Comparison of ENCODE assay signal across 19 cellular contexts in genomic region chr22:20282901-20283673, GRCh38. TPM values are rescaled to one million over a fixed set of nuclear protein-coding genes. Genes with fewer than 3 reads are reported as not detected.
DNase-seq lines count a peak whose midpoint lies in the region; ATAC-seq and TF ChIP-seq lines count a peak whose summit lies in the region.
"Had no signal": no experiment of that assay in that cellular context is flagged by ENCODE, and none has a peak within 500 bp of the region (broad histone marks: within the 10 kb centered on the region; RNA-seq: fewer than 3 reads in every experiment).

No MANE protein-coding gene starts in this region.

- H3K36me3 ChIP-seq in IMR-90 (ENCODE audit: control insufficient read depth, insufficient read depth, low read length) (no peaks in the 10 kb centered on the region), SK-N-MC (ENCODE audit: insufficient read depth, low read length) (no peaks in the 10 kb centered on the region), neural progenitor cell (no peaks in the 10 kb centered on the region), trophoblast cell (ENCODE audit: control insufficient read depth in 1 of 2, insufficient read depth in 2 of 2, low read length in 2 of 2) (no peaks in the 10 kb centered on the region), MM.1S (replicated peaks; ENCODE audit: insufficient read depth, low read length) (no peaks in the 10 kb centered on the region)

- H2BK120ac ChIP-seq in IMR-90 (ENCODE audit: low read depth, low read length) (no peak overlapping the region), trophoblast cell (ENCODE audit: insufficient read depth, low read length, poor library complexity) (no peak overlapping the region)

- H3K14ac ChIP-seq in IMR-90 (replicated peaks; ENCODE audit: low read depth, low read length) (no peak overlapping the region), trophoblast cell (ENCODE audit: low read length) (no peak overlapping the region)

- no peak for TF ChIP-seq CTCF in IMR-90 (conservative IDR thresholded peaks at IDR 0.05; ENCODE audit: low read depth, low read length)
- TF ChIP-seq CTCF in neural progenitor cell (IDR thresholded peaks at IDR 0.05), result no peak
- TF ChIP-seq CTCF in MM.1S (IDR thresholded peaks at IDR 0.05; ENCODE audit: low read length), result no peak

- H2AK5ac ChIP-seq in IMR-90 (ENCODE audit: low read depth, low read length), result no peak overlapping the region
- no peak overlapping the region for H2AK5ac ChIP-seq in trophoblast cell (ENCODE audit: low read length)

- no peak overlapping the region for H3K9ac ChIP-seq in IMR-90 (ENCODE audit: low read depth, low read length)
- H3K9ac ChIP-seq in SK-N-MC (ENCODE audit: insufficient read length), result no peak overlapping the region
- H3K9ac ChIP-seq in neural progenitor cell, result no peak overlapping the region
- H3K9ac ChIP-seq in trophoblast cell (ENCODE audit: low read length), result no peak overlapping the region
- no peak overlapping the region for H3K9ac ChIP-seq in MM.1S (ENCODE audit: low read length)
- H3K9ac ChIP-seq: GM23248 had no signal

- intact Hi-C loops in IMR-90 (cut with micrococcal nuclease), result no loop called here
- intact Hi-C loops in activated T-helper 1 cell treated with anti-CD3 and anti-CD28 coated beads, Interleukin-12 subunit alpha, Interleukin-12 subunit beta, Interleukin-2, Interleukin-4 antibody, amounts not matched to agents 30 ng/mL and 10 ng/mL and 1 ng/mL, durations not matched to agents 14 hours and 24 hours and 36 hours (cut with micrococcal nuclease), result no loop called here

- DNase-seq in COR-L47 (lab: John Stamatoyannopoulos, UW) (peak; percentile 70), IMR-90 (no peak), SK-N-MC (ENCODE audit: low read depth, low spot score) (no peak), neural progenitor cell (ENCODE audit: low spot score) (no peak), trophoblast cell (no peak), MM.1S (no peak), dedifferentiated amniotic fluid mesenchymal stem cell (ENCODE audit: extremely low spot score) (no peak)
- DNase-seq in activated T-helper 1 cell treated with anti-CD3 and anti-CD28 coated beads, Interleukin-12 subunit alpha, Interleukin-12 subunit beta, Interleukin-2, Interleukin-4 antibody, amounts not matched to agents 30 ng/mL and 10 ng/mL and 1 ng/mL, durations not matched to agents 14 hours and 24 hours and 36 hours (ENCODE audit: low spot score), result no peak
- DNase-seq: AML-193; CD8-positive, alpha-beta T cell; DMS 273 treated with DMSO at 0.1 percent for 48 hours; DMS53; DND-41; EL; GM23248; HCEC 1CT; KG1 had no signal

- H4K91ac ChIP-seq in IMR-90 (ENCODE audit: insufficient read depth, low read depth, low read length) (no peak overlapping the region), trophoblast cell (ENCODE audit: low read depth, low read length) (no peak overlapping the region)

- H3K79me2 ChIP-seq in neural progenitor cell (ENCODE audit: low read depth) (no peaks in the 10 kb centered on the region), trophoblast cell (ENCODE audit: control insufficient read depth, insufficient read depth, low read length, poor library complexity) (no peaks in the 10 kb centered on the region), MM.1S (ENCODE audit: low read length) (no peaks in the 10 kb centered on the region)

- H2AFZ ChIP-seq in IMR-90 (replicated peaks; ENCODE audit: low read length, poor library complexity) (peak overlapping the region; percentile 21), neural progenitor cell (replicated peaks) (no peak overlapping the region), trophoblast cell (ENCODE audit: insufficient read depth, low read length, poor library complexity) (no peak overlapping the region), MM.1S (ENCODE audit: low read length) (no peak overlapping the region)
- H2AFZ ChIP-seq: GM23248 had no signal

- H2AK9ac ChIP-seq in IMR-90 (replicated peaks; ENCODE audit: low read depth, low read length, poor library complexity), result no peak overlapping the region

- no peak overlapping the region for H2BK15ac ChIP-seq in IMR-90 (ENCODE audit: low read depth, low read length)

- no peak overlapping the region for H3K56ac ChIP-seq in IMR-90 (ENCODE audit: extremely low read depth, insufficient read depth, low read length)

- no peak overlapping the region for H3K4me3 Mint-ChIP-seq in neural progenitor cell
- no peak overlapping the region for H3K4me3 Mint-ChIP-seq in activated T-helper 1 cell treated with anti-CD3 and anti-CD28 coated beads, Interleukin-12 subunit alpha, Interleukin-12 subunit beta, Interleukin-2, Interleukin-4 antibody, amounts not matched to agents 30 ng/mL and 10 ng/mL and 1 ng/mL, durations not matched to agents 14 hours and 24 hours and 36 hours
- H3K4me3 Mint-ChIP-seq: CD8-positive, alpha-beta T cell; IgD-negative memory B cell had no signal

- no peak for TF ChIP-seq RAD21 in IMR-90 (IDR thresholded peaks at IDR 0.05; ENCODE audit: low read length)

- no peak for ATAC-seq in IMR-90 (ENCODE audit: low read depth)
- ATAC-seq: A549; CD8-positive, alpha-beta T cell had no signal

- H3K27ac ChIP-seq in IMR-90 (ENCODE audit: insufficient read depth, low read length) (no peak overlapping the region), SK-N-MC (no peak overlapping the region), neural progenitor cell (no peak overlapping the region), trophoblast cell (ENCODE audit: low read depth, low read length) (no peak overlapping the region), MM.1S (ENCODE audit: low read length) (no peak overlapping the region)
- H3K27ac ChIP-seq: A549, GM23248 had no signal

- H3K4me3 ChIP-seq in IMR-90 (ENCODE audit: insufficient read depth, low read depth, low read length) (no peak overlapping the region), SK-N-MC (peak overlapping the region; percentile 18; the same call in 1 of the 2 replicates), neural progenitor cell (no peak overlapping the region), trophoblast cell (ENCODE audit: low read depth, low read length) (no peak overlapping the region), MM.1S (ENCODE audit: low read length) (no peak overlapping the region)
- H3K4me3 ChIP-seq: A549, GM23248 had no signal

- H3K27me3 Mint-ChIP-seq in neural progenitor cell (ENCODE audit: insufficient read depth, low read depth), result peaks cover 3% of the 10 kb centered on the region
- no peaks in the 10 kb centered on the region for H3K27me3 Mint-ChIP-seq in activated T-helper 1 cell treated with anti-CD3 and anti-CD28 coated beads, Interleukin-12 subunit alpha, Interleukin-12 subunit beta, Interleukin-2, Interleukin-4 antibody, amounts not matched to agents 30 ng/mL and 10 ng/mL and 1 ng/mL, durations not matched to agents 14 hours and 24 hours and 36 hours (ENCODE audit: insufficient read depth)

- CTCF ChIA-PET in IMR-90 (lab: Yijun Ruan, JAX), result no interaction called here

- H3K9me3 ChIP-seq in IMR-90 (ENCODE audit: control insufficient read depth, insufficient read depth, low read length), result no peaks in the 10 kb centered on the region
- H3K9me3 ChIP-seq in SK-N-MC (ENCODE audit: low read depth, low read length), result no peaks in the 10 kb centered on the region
- no peaks in the 10 kb centered on the region for H3K9me3 ChIP-seq in neural progenitor cell (ENCODE audit: low read depth)
- peaks cover 2% of the 10 kb centered on the region for H3K9me3 ChIP-seq in trophoblast cell (ENCODE audit: insufficient read depth, low read depth, low read length)
- no peaks in the 10 kb centered on the region for H3K9me3 ChIP-seq in MM.1S (replicated peaks; ENCODE audit: insufficient read depth, low read length)
- H3K9me3 ChIP-seq: A549 had no signal

- no peak overlapping the region for H2BK12ac ChIP-seq in trophoblast cell (ENCODE audit: low read length)

- H3K4me2 ChIP-seq in IMR-90 (ENCODE audit: low read depth, low read length) (no peak overlapping the region), neural progenitor cell (peak overlapping the region; percentile 22), trophoblast cell (ENCODE audit: low read length) (no peak overlapping the region), MM.1S (ENCODE audit: low read depth, low read length) (no peak overlapping the region)
- H3K4me2 ChIP-seq: A549 had no signal

- H4K20me1 ChIP-seq in IMR-90 (ENCODE audit: insufficient read depth, low read length) (no peaks in the 10 kb centered on the region), neural progenitor cell (ENCODE audit: low read depth) (no peaks in the 10 kb centered on the region), MM.1S (ENCODE audit: insufficient read depth, low read length) (no peaks in the 10 kb centered on the region)

- H3K23ac ChIP-seq in IMR-90 (ENCODE audit: low read depth, low read length), result no peak overlapping the region
- H3K23ac ChIP-seq in trophoblast cell (ENCODE audit: low read length), result no peak overlapping the region

- H4K5ac ChIP-seq in IMR-90 (ENCODE audit: low read depth, low read length), result no peak overlapping the region

- no peak overlapping the region for H2BK20ac ChIP-seq in IMR-90 (ENCODE audit: low read depth, low read length)

- H3K9me2 ChIP-seq in MM.1S (replicated peaks; ENCODE audit: insufficient read depth, low read length), result no peaks in the 10 kb centered on the region

- no peaks in the 10 kb centered on the region for H3K36me3 Mint-ChIP-seq in neural progenitor cell
- no peaks in the 10 kb centered on the region for H3K36me3 Mint-ChIP-seq in activated T-helper 1 cell treated with anti-CD3 and anti-CD28 coated beads, Interleukin-12 subunit alpha, Interleukin-12 subunit beta, Interleukin-2, Interleukin-4 antibody, amounts not matched to agents 30 ng/mL and 10 ng/mL and 1 ng/mL, durations not matched to agents 14 hours and 24 hours and 36 hours (ENCODE audit: low read depth)
- H3K36me3 Mint-ChIP-seq: CD8-positive, alpha-beta T cell; IgD-negative memory B cell had no signal

- in situ Hi-C loops in IMR-90 (cut with MboI; ENCODE audit: low sequenced_read_pairs), result no loop called here

- no TSS peak for BruUV-seq in IMR-90 (replicated peaks; lab: Mats Ljungman, UMichigan)

- H3K27ac Mint-ChIP-seq in neural progenitor cell, result no peak overlapping the region
- no peak overlapping the region for H3K27ac Mint-ChIP-seq in activated T-helper 1 cell treated with anti-CD3 and anti-CD28 coated beads, Interleukin-12 subunit alpha, Interleukin-12 subunit beta, Interleukin-2, Interleukin-4 antibody, amounts not matched to agents 30 ng/mL and 10 ng/mL and 1 ng/mL, durations not matched to agents 14 hours and 24 hours and 36 hours
- H3K27ac Mint-ChIP-seq: CD8-positive, alpha-beta T cell; IgD-negative memory B cell had no signal

- 74% methylated on average over 3 of the region's 15 CpGs; no CpG with 5 or more reads in 1 of the 2 experiments for WGBS in IMR-90 (ENCODE audit: extremely low coverage in 2 of 2, insufficient read length in 1 of 2), 2 experiments
- no CpG with 5 or more reads among the region's 15 CpGs for WGBS in trophoblast cell (ENCODE audit: extremely low coverage, insufficient coverage, insufficient read length)

- H3K9me3 Mint-ChIP-seq in neural progenitor cell, result no peaks in the 10 kb centered on the region
- H3K9me3 Mint-ChIP-seq in activated T-helper 1 cell treated with anti-CD3 and anti-CD28 coated beads, Interleukin-12 subunit alpha, Interleukin-12 subunit beta, Interleukin-2, Interleukin-4 antibody, amounts not matched to agents 30 ng/mL and 10 ng/mL and 1 ng/mL, durations not matched to agents 14 hours and 24 hours and 36 hours, result no peaks in the 10 kb centered on the region
- H3K9me3 Mint-ChIP-seq: CD8-positive, alpha-beta T cell; IgD-negative memory B cell had no signal

- H3K4me1 ChIP-seq in IMR-90 (ENCODE audit: control insufficient read depth, insufficient read depth, low read length) (no peaks in the 10 kb centered on the region), neural progenitor cell (peaks cover 9% of the 10 kb centered on the region), trophoblast cell (ENCODE audit: control insufficient read depth in 1 of 2, insufficient read depth in 2 of 2, low read length in 2 of 2) (no peaks in the 10 kb centered on the region), MM.1S (ENCODE audit: low read length) (no peaks in the 10 kb centered on the region)
- H3K4me1 ChIP-seq: A549 had no signal

- H3F3A ChIP-seq in neural progenitor cell (ENCODE audit: low read depth) (no peaks in the 10 kb centered on the region), MM.1S (ENCODE audit: insufficient read depth, low read length) (no peaks in the 10 kb centered on the region)

- dilution Hi-C loops in IMR-90 (cut with HindIII; ENCODE audit: low sequenced_read_pairs, unreplicated experiment), result no loop called here

- no peaks in the 10 kb centered on the region for H3K79me1 ChIP-seq in IMR-90 (ENCODE audit: low read depth in 1 of 2, low read length in 2 of 2)
- no peaks in the 10 kb centered on the region for H3K79me1 ChIP-seq in trophoblast cell (ENCODE audit: low read length)

- peaks cover 12% of the 10 kb centered on the region for H3K27me3 ChIP-seq in IMR-90 (ENCODE audit: control insufficient read depth, insufficient read depth, low read length)
- no peaks in the 10 kb centered on the region for H3K27me3 ChIP-seq in neural progenitor cell
- H3K27me3 ChIP-seq in trophoblast cell (ENCODE audit: insufficient read depth, low read length), result no peaks in the 10 kb centered on the region
- H3K27me3 ChIP-seq in MM.1S (replicated peaks; ENCODE audit: insufficient read depth, low read length), result peaks cover 46% of the 10 kb centered on the region

- peaks cover 15% of the 10 kb centered on the region for H3K4me1 Mint-ChIP-seq in neural progenitor cell
- H3K4me1 Mint-ChIP-seq in activated T-helper 1 cell treated with anti-CD3 and anti-CD28 coated beads, Interleukin-12 subunit alpha, Interleukin-12 subunit beta, Interleukin-2, Interleukin-4 antibody, amounts not matched to agents 30 ng/mL and 10 ng/mL and 1 ng/mL, durations not matched to agents 14 hours and 24 hours and 36 hours (ENCODE audit: low read depth), result no peaks in the 10 kb centered on the region
- H3K4me1 Mint-ChIP-seq: IgD-negative memory B cell had no signal

- H2BK5ac ChIP-seq in IMR-90 (ENCODE audit: low read depth, low read length, poor library complexity, severe bottlenecking) (no peak overlapping the region), trophoblast cell (ENCODE audit: low read depth, low read length, poor library complexity) (no peak overlapping the region)

- POLR2A ChIA-PET in IMR-90 (lab: Charles Lee; ENCODE audit: unreplicated experiment), result no interaction called here

- H3K4ac ChIP-seq in IMR-90 (ENCODE audit: low read depth, low read length) (no peak overlapping the region), trophoblast cell (ENCODE audit: low read depth, low read length) (no peak overlapping the region)

- no peak for TF ChIP-seq POLR2A in IMR-90 (IDR thresholded peaks at IDR 0.05; ENCODE audit: low read depth, low read length)

- no peak overlapping the region for H4K12ac ChIP-seq in trophoblast cell (ENCODE audit: low read depth, low read length)

- no peaks in the 10 kb centered on the region for H3K9me1 ChIP-seq in IMR-90 (ENCODE audit: insufficient read depth, low read length)

- H4K8ac ChIP-seq in IMR-90 (ENCODE audit: low read depth in 2 of 2, low read length in 2 of 2) (no peak overlapping the region), trophoblast cell (ENCODE audit: low read depth, low read length) (no peak overlapping the region)

- H3K18ac ChIP-seq in IMR-90 (ENCODE audit: low read depth, low read length) (no peak overlapping the region), trophoblast cell (ENCODE audit: low read length) (no peak overlapping the region)

RNA-seq across cellular contexts. Expression of gene RTN4R, which starts 15.0 kb away (rescaled TPM):
- total RNA-seq in IMR-90 (2012; rRNA removed), result 0.18 and 0.28 TPM in 2 replicates
- 0.94 and 1.2 TPM in 2 replicates for polyA plus RNA-seq in IMR-90 (2012; rRNA removed)
- polyA plus RNA-seq in IMR-90 (2012; cell fraction: cytosol; rRNA removed), result 0.74 and 1.8 TPM in 2 replicates
- 0.83 and 1.5 TPM in 2 replicates for polyA plus RNA-seq in IMR-90 (2012; cell fraction: nucleus; rRNA removed; ENCODE audit: low replicate concordance)
- total RNA-seq in neural progenitor cell (ENCODE audit: low replicate concordance), result 6.3 and 20.9 TPM in 2 replicates
- 1.7 and 1.9 TPM in 2 replicates for total RNA-seq in activated T-helper 1 cell treated with anti-CD3 and anti-CD28 coated beads, Interleukin-12 subunit alpha, Interleukin-12 subunit beta, Interleukin-2, Interleukin-4 antibody, amounts not matched to agents 30 ng/mL and 10 ng/mL and 1 ng/mL, durations not matched to agents 14 hours and 24 hours and 36 hours
- 10.4 and 11.7 TPM in 2 replicates for polyA plus RNA-seq in trophoblast cell (2013)
- total RNA-seq: GM23248 had no signal
- polyA plus RNA-seq: IgD-negative memory B cell had no signal

RNA-seq across cellular contexts. Expression of gene DGCR6L, which starts 36.8 kb away (rescaled TPM):
- 65.4 and 68.6 TPM in 2 replicates for total RNA-seq in IMR-90 (2012; rRNA removed)
- polyA plus RNA-seq in IMR-90 (2012; rRNA removed), result 80.4 and 95.2 TPM in 2 replicates
- 119 and 128 TPM in 2 replicates for polyA plus RNA-seq in IMR-90 (2012; cell fraction: cytosol; rRNA removed)
- polyA plus RNA-seq in IMR-90 (2012; cell fraction: nucleus; rRNA removed; ENCODE audit: low replicate concordance), result 30.9 and 64.5 TPM in 2 replicates
- total RNA-seq in neural progenitor cell (ENCODE audit: low replicate concordance), result 22.3 and 59.2 TPM in 2 replicates
- total RNA-seq in activated T-helper 1 cell treated with anti-CD3 and anti-CD28 coated beads, Interleukin-12 subunit alpha, Interleukin-12 subunit beta, Interleukin-2, Interleukin-4 antibody, amounts not matched to agents 30 ng/mL and 10 ng/mL and 1 ng/mL, durations not matched to agents 14 hours and 24 hours and 36 hours, result 35.5 and 40.6 TPM in 2 replicates
- polyA plus RNA-seq in trophoblast cell (2013), result 18.6 and 19.9 TPM in 2 replicates
